In the genomic region with DNA sequence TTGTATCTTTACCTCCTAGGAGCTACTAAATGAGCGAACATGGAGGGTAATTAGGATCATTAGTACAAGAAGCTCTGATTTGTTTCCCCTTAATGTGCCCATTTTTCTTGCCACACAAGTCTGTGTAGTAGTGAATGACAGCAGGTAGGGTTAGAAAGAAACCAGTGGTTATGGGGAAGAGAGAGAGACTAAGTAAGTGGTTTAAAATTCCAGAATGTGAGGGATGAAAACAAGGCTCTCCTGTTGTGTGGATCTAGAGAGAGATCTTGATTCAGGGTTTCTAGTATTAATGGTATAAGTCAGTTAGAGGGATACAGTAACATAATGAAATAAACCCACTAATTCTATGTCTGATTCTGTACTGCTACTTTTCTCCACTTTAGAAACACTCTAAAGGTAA, we compare ENCODE assay signal across 31 cellular contexts.
"Had no signal": no experiment of that assay in that cellular context is flagged by ENCODE, and none has a peak within 500 bp of the region (broad histone marks: within the 10 kb centered on the region; RNA-seq: fewer than 3 reads in every experiment).

No MANE protein-coding gene starts in this region.

- ATAC-seq: effector memory CD8-positive, alpha-beta T cell; heart right ventricle; left cardiac atrium; left lung; mucosa of descending colon; sciatic nerve; stimulated activated naive CD8-positive, alpha-beta T cell treated with anti-CD3 and anti-CD28 coated beads, Interleukin-15, amount 100 ng/mL, for 72 hours; upper lobe of right lung had no signal

- H3K4me3 Mint-ChIP-seq: effector memory CD8-positive, alpha-beta T cell; mesothelial cell of epicardium; naive B cell; nephron; stimulated activated naive CD8-positive, alpha-beta T cell treated with anti-CD3 and anti-CD28 coated beads, Interleukin-15, amount 100 ng/mL, for 72 hours had no signal

- DNase-seq: dermis blood vessel endothelial cell; effector memory CD8-positive, alpha-beta T cell; erythroblast; esophagus squamous epithelium; foreskin melanocyte; glutamatergic neuron; heart right ventricle; hippocampal formation; left cardiac atrium; left lung; mesenchymal stem cell; mucosa of descending colon; naive B cell; stimulated activated CD4-positive, alpha-beta T cell treated with anti-CD3 and anti-CD28 coated beads, Interleukin-12 subunit alpha, Interleukin-12 subunit beta, amount 100 ng/mL, for 4 hours; stimulated activated CD4-positive, alpha-beta T cell treated with anti-CD3 and anti-CD28 coated beads, Interleukin-1b, Interleukin-23, amount 100 ng/mL, for 48 hours; stimulated activated CD4-positive, alpha-beta T cell treated with anti-CD3 and anti-CD28 coated beads, Interleukin-4, amount 100 ng/mL, for 1 hour; stimulated activated CD8-positive, alpha-beta memory T cell treated with anti-CD3 and anti-CD28 coated beads, Interleukin-4, amount 100 ng/mL, for 48 hours; stimulated activated naive CD4-positive, alpha-beta T cell; stimulated activated naive CD8-positive, alpha-beta T cell treated with anti-CD3 and anti-CD28 coated beads, Interleukin-15, amount 100 ng/mL, for 72 hours; transverse colon; upper lobe of right lung; uterus had no signal

- H3K4me1 Mint-ChIP-seq: nephron had no signal

- H3K27ac ChIP-seq: coronary artery, esophagus squamous epithelium, heart right ventricle, left lung, parathyroid adenoma, prostate gland, right atrium auricular region, suprapubic skin, transverse colon, upper lobe of right lung, uterus had no signal

- H3K9me3 ChIP-seq: esophagus squamous epithelium, heart right ventricle, left lung, mucosa of descending colon, prostate gland, right atrium auricular region, suprapubic skin, transverse colon, upper lobe of right lung, uterus had no signal

- H3K36me3 ChIP-seq: left lung, prostate gland, right atrium auricular region, transverse colon, upper lobe of right lung, uterus had no signal

- H3K4me3 ChIP-seq: coronary artery, esophagus squamous epithelium, heart right ventricle, left lung, mucosa of descending colon, prostate gland, right atrium auricular region, smooth muscle cell, suprapubic skin, transverse colon, upper lobe of right lung, uterus had no signal

- H3K27me3 Mint-ChIP-seq: effector memory CD8-positive, alpha-beta T cell; naive B cell; stimulated activated naive CD8-positive, alpha-beta T cell treated with anti-CD3 and anti-CD28 coated beads, Interleukin-15, amount 100 ng/mL, for 72 hours had no signal

- H3K27ac Mint-ChIP-seq: mesothelial cell of epicardium; nephron; stimulated activated naive CD8-positive, alpha-beta T cell treated with anti-CD3 and anti-CD28 coated beads, Interleukin-15, amount 100 ng/mL, for 72 hours had no signal

- H3K9me3 Mint-ChIP-seq: effector memory CD8-positive, alpha-beta T cell; naive B cell; stimulated activated naive CD8-positive, alpha-beta T cell treated with anti-CD3 and anti-CD28 coated beads, Interleukin-15, amount 100 ng/mL, for 72 hours had no signal

- H3K27me3 ChIP-seq: esophagus squamous epithelium, heart right ventricle, left lung, right atrium auricular region, suprapubic skin, transverse colon, upper lobe of right lung, uterus had no signal

- H3K4me1 ChIP-seq: esophagus squamous epithelium, prostate gland, suprapubic skin, uterus had no signal
